ENCODE assay signal across 8 cellular contexts in genomic region chrX:85003655-85004244, GRCh38. TPM values are rescaled to one million over a fixed set of nuclear protein-coding genes. Genes with fewer than 3 reads are reported as not detected.
DNase-seq lines count a peak whose midpoint lies in the region; TF ChIP-seq lines count a peak whose summit lies in the region.

A gene with protein sequence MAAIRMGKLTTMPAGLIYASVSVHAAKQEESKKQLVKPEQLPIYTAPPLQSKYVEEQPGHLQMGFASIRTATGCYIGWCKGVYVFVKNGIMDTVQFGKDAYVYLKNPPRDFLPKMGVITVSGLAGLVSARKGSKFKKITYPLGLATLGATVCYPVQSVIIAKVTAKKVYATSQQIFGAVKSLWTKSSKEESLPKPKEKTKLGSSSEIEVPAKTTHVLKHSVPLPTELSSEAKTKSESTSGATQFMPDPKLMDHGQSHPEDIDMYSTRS (plus strand): TSS chrX:85003877. CDS start chrX:85003913, 36 bp downstream.

- peak within 1 kb of the TSS; percentile 83 for H3K4me3 ChIP-seq in Loucy (ENCODE audit: low read length, poor library complexity, severe bottlenecking)
- peak within 1 kb of the TSS; percentile 70 to 91 for H3K4me3 ChIP-seq in foreskin fibroblast (ENCODE audit: low read depth in 1 of 2, low read length in 2 of 2)
- H3K4me3 ChIP-seq in stomach, result peak within 1 kb of the TSS; percentile 48 to 63 (median 56)

- peak within 1 kb of the TSS; percentile 79 for H3K4me2 ChIP-seq in Loucy (ENCODE audit: low read depth, low read length, poor library complexity, severe bottlenecking)

- peaks cover 9% of the 10 kb centered on the region; the same call in 1 of the 2 replicates for H3K79me2 ChIP-seq in Loucy (ENCODE audit: insufficient read depth, low read length)

- peak within 1 kb of the TSS; percentile 86 for H2AFZ ChIP-seq in Loucy (ENCODE audit: low read length)

- H3K27me3 ChIP-seq in Loucy (ENCODE audit: insufficient read depth, low read length, poor library complexity, severe bottlenecking), result no peaks in the 10 kb centered on the region
- H3K27me3 ChIP-seq in stomach, result no peaks in the 10 kb centered on the region

- peaks cover 5% of the 10 kb centered on the region for H3K36me3 Mint-ChIP-seq in neural crest cell (ENCODE audit: low read depth)

- peak; percentile 88 for DNase-seq in EH (ENCODE audit: low read depth)
- DNase-seq in H4 (ENCODE audit: low spot score), result peak; percentile 88
- DNase-seq in SHP77 (lab: John Stamatoyannopoulos, UW), result peak; percentile 56 to 68
- peak; percentile 63 for DNase-seq in activated effector memory CD4-positive, alpha-beta T cell treated with Interleukin-2 at 50 U/mL for 16 hours
- DNase-seq in foreskin fibroblast, result peak; percentile 79 to 92
- peak; percentile 67 for DNase-seq in neural crest cell (ENCODE audit: low read depth, low spot score)
- peak; percentile 87 for DNase-seq in stomach

- H3K9me2 ChIP-seq in Loucy (replicated peaks; ENCODE audit: low read depth, low read length), result no peaks in the 10 kb centered on the region

- WGBS in stomach, 5 donors, result 0 to 46% (median 12%) methylated on average over 18 to 24 of the region's 24 CpGs

- no peak for TF ChIP-seq CTCF in Loucy (conservative IDR thresholded peaks at IDR 0.05; ENCODE audit: low read length)
- no peak for TF ChIP-seq CTCF in foreskin fibroblast (IDR thresholded peaks at IDR 0.05; ENCODE audit: low read depth, low read length)
- no peak for TF ChIP-seq CTCF in neural crest cell (conservative IDR thresholded peaks at IDR 0.05)
- no peak for TF ChIP-seq CTCF in stomach (IDR thresholded peaks at IDR 0.05)

- H3K4me3 Mint-ChIP-seq in neural crest cell, result peak within 1 kb of the TSS; percentile 95

- peaks cover 8% of the 10 kb centered on the region for H3K4me1 Mint-ChIP-seq in neural crest cell

- H3K9me3 Mint-ChIP-seq in neural crest cell, result peaks cover 10% of the 10 kb centered on the region

- H3K9ac ChIP-seq in Loucy (ENCODE audit: low read depth, low read length, poor library complexity, severe bottlenecking), result peak within 1 kb of the TSS; percentile 83

- peak within 1 kb of the TSS; percentile 88 for H3K27ac Mint-ChIP-seq in neural crest cell (ENCODE audit: unreplicated experiment)

- no peaks in the 10 kb centered on the region for H3K27me3 Mint-ChIP-seq in neural crest cell (ENCODE audit: low read depth)

- no peaks in the 10 kb centered on the region for H3K36me3 ChIP-seq in Loucy (ENCODE audit: insufficient read depth, low read length)
- no peaks in the 10 kb centered on the region for H3K36me3 ChIP-seq in stomach

- no peaks in the 10 kb centered on the region for H4K20me1 ChIP-seq in Loucy (ENCODE audit: insufficient read depth, low read length, poor library complexity, severe bottlenecking)

- intact Hi-C loops in stomach (cut with DNase I; ENCODE audit: low total_unique reads), result no loop called here

- TF ChIP-seq POLR2A in stomach (IDR thresholded peaks at IDR 0.05), result no peak

- no peaks in the 10 kb centered on the region for H3F3A ChIP-seq in Loucy (ENCODE audit: low read depth)

- H3K9me3 ChIP-seq in Loucy (ENCODE audit: insufficient read depth, low read depth, low read length) (no peaks in the 10 kb centered on the region), stomach (no peaks in the 10 kb centered on the region)

- no peak for TF ChIP-seq EP300 in stomach (IDR thresholded peaks at IDR 0.05)

- H3K4me1 ChIP-seq in Loucy (ENCODE audit: insufficient read depth, low read length, poor library complexity, severe bottlenecking) (peaks cover 3% of the 10 kb centered on the region), stomach (peaks cover 0 to 11% (median 6%) of the 10 kb centered on the region in 4 donors)

- peak within 1 kb of the TSS; percentile 61 to 77 (median 71) for H3K27ac ChIP-seq in stomach

RNA-seq across cellular contexts. Expression of the gene that starts here (rescaled TPM):
- total RNA-seq in H4 (2014; rRNA removed; shearing (Covaris generic)), result 7.3 and 14.2 TPM in 2 replicates
- total RNA-seq in neural crest cell (15.0 and 16.6 TPM in 2 replicates), stomach (10 to 100 TPM in 2 of 5 donors, 1 to 10 TPM in 3; 2.3 to 26.3 (median 8.7) TPM)
- polyA plus RNA-seq in stomach, result 1 to 10 TPM; 2.6 to 5.2 (median 3.1) TPM

Comparison
In these comparisons a context has a peak if more than half of its experiments do, and no peak if none do; other contexts are left out.
1. Peak in every context shown above with its lines: DNase-seq, H3K4me3 ChIP-seq and H3K27ac ChIP-seq.